ENCODE assay signal across 8 cellular contexts in genomic region chr17:82551779-82552457, GRCh38. TPM values are rescaled to one million over a fixed set of nuclear protein-coding genes. Genes with fewer than 3 reads are reported as not detected.
DNase-seq lines count a peak whose midpoint lies in the region; ATAC-seq and TF ChIP-seq lines count a peak whose summit lies in the region.

No MANE protein-coding gene starts in this region.

- H3K4me3 ChIP-seq in KMS-11 (IDR thresholded peaks at IDR 0.05; ENCODE audit: insufficient read depth, low read depth, low read length) (no peak overlapping the region), cardiac muscle cell (no peak overlapping the region), gastrocnemius medialis (no peak overlapping the region)

- H2AFZ ChIP-seq in KMS-11 (ENCODE audit: low read depth): no peak overlapping the region

- H3K4me1 ChIP-seq in KMS-11 (ENCODE audit: low read depth, poor library complexity, severe bottlenecking) (peaks cover 34% of the 10 kb centered on the region), cardiac muscle cell (ENCODE audit: low read depth) (peaks cover 22% of the 10 kb centered on the region), gastrocnemius medialis (peaks cover 60 to 68% of the 10 kb centered on the region in 2 donors)

- no peak overlapping the region for H3K27ac ChIP-seq in KMS-11
- H3K27ac ChIP-seq in cardiac muscle cell: peak overlapping the region; percentile 5
- peak overlapping the region; percentile 1 to 73 (median 69) for H3K27ac ChIP-seq in gastrocnemius medialis

- no peaks in the 10 kb centered on the region for H3K27me3 ChIP-seq in KMS-11 (ENCODE audit: insufficient read depth, low read depth)
- H3K27me3 ChIP-seq in cardiac muscle cell: no peaks in the 10 kb centered on the region
- H3K27me3 ChIP-seq in gastrocnemius medialis: no peaks in the 10 kb centered on the region

- DNase-seq in COR-L47 (lab: John Stamatoyannopoulos, UW): peak; percentile 60
- peak; percentile 13 to 71 (median 60) for DNase-seq in activated naive CD4-positive, alpha-beta T cell (lab: John Stamatoyannopoulos, UW)
- DNase-seq in cardiac muscle cell (ENCODE audit: low read depth in 1 of 2, low spot score in 1 of 2): peak; percentile 76 to 79
- peak; percentile 54 to 76 for DNase-seq in gastrocnemius medialis

- H3K9me3 ChIP-seq in cardiac muscle cell (ENCODE audit: low read depth) (no peaks in the 10 kb centered on the region), gastrocnemius medialis (no peaks in the 10 kb centered on the region)

- no peak overlapping the region for H3K9ac ChIP-seq in KMS-11

- peaks cover 31% of the 10 kb centered on the region for H4K20me1 ChIP-seq in KMS-11 (ENCODE audit: insufficient read depth)

- in situ Hi-C loops in gastrocnemius medialis (cut with MboI; ENCODE audit: low sequenced_read_pairs in 4 of 4): loop anchor here in 2 of 4 donors (10.0 kb wide), 2 partner anchors 47 to 197 kb away; partner anchors contain the start of gene TEX19 (in 2 of the 2)

- no peaks in the 10 kb centered on the region for H3K36me3 ChIP-seq in KMS-11 (ENCODE audit: insufficient read depth)
- H3K36me3 ChIP-seq in cardiac muscle cell: no peaks in the 10 kb centered on the region
- H3K36me3 ChIP-seq in gastrocnemius medialis: no peaks in the 10 kb centered on the region

- peak; percentile 72 for ATAC-seq in GM21381 (IDR thresholded peaks at IDR 0.05; ENCODE audit: unreplicated experiment)
- peak; percentile 94 for ATAC-seq in SK-N-SH treated with all-trans-retinoic acid at 6 μM for 48 hours
- ATAC-seq in gastrocnemius medialis: peak; percentile 55 to 65
- ATAC-seq in HG03025 (IDR thresholded peaks at IDR 0.05; ENCODE audit: low FRiP score, unreplicated experiment): no peak

- H3K4me2 ChIP-seq in KMS-11: peak overlapping the region; percentile 22; the same call in 1 of the 2 replicates

- TF ChIP-seq CTCF in KMS-11 (conservative IDR thresholded peaks at IDR 0.05; ENCODE audit: low read depth, low read length) (peak; percentile 91), cardiac muscle cell (IDR thresholded peaks at IDR 0.05; ENCODE audit: low read depth, low read length) (peak; percentile 82), gastrocnemius medialis (IDR thresholded peaks at IDR 0.05 in 4 of 5, conservative IDR thresholded peaks at IDR 0.05 in 1 of 5) (peak; percentile 65 to 85 (median 76))

- intact Hi-C loops in gastrocnemius medialis (cut with DNase I; ENCODE audit: low total_unique reads): loop anchor here (2.0 to 5.0 kb wide), 2 partner anchors 135 to 201 kb away; partner anchors contain the start of genes HEXD and OGFOD3

- peaks cover 93% of the 10 kb centered on the region for H3K79me2 ChIP-seq in KMS-11 (ENCODE audit: insufficient read depth, low read depth)

- TF ChIP-seq POLR2A in gastrocnemius medialis (IDR thresholded peaks at IDR 0.05): no peak

TF ChIP-seq in SK-N-SH treated with all-trans-retinoic acid at 6 μM for 48 hours, 23 proteins besides CTCF, POLR2A, EP300 and RAD21:
- TF ChIP-seq ZNF565 (CRISPR knock-in tag; conservative IDR thresholded peaks at IDR 0.05; ENCODE audit: low read depth) (no peak), OSR1 (CRISPR knock-in tag; IDR thresholded peaks at IDR 0.05) (no peak), ESRRG (CRISPR knock-in tag; IDR thresholded peaks at IDR 0.05) (no peak), SNAI2 (CRISPR knock-in tag; IDR thresholded peaks at IDR 0.05) (peak; percentile 74; the same call in 1 of the 2 replicates), PPARA (CRISPR knock-in tag; IDR thresholded peaks at IDR 0.05; ENCODE audit: borderline replicate concordance) (no peak), BACH2 (CRISPR knock-in tag; IDR thresholded peaks at IDR 0.05; ENCODE audit: borderline replicate concordance) (no peak)

RNA-seq across cellular contexts. Expression of gene FOXK2, which starts 32.4 kb away (rescaled TPM):
- total RNA-seq in cardiac muscle cell (44.5 and 63.0 TPM in 2 replicates), gastrocnemius medialis (100 to 1,000 TPM in 1 of 4 donors, 10 to 100 TPM in 3; 70.7 to 109 (median 85.0) TPM)
- polyA plus RNA-seq in cardiac muscle cell: 22.0 and 26.7 TPM in 2 replicates
